27 cellular contexts compared by ENCODE assay signal in the genomic region with DNA sequence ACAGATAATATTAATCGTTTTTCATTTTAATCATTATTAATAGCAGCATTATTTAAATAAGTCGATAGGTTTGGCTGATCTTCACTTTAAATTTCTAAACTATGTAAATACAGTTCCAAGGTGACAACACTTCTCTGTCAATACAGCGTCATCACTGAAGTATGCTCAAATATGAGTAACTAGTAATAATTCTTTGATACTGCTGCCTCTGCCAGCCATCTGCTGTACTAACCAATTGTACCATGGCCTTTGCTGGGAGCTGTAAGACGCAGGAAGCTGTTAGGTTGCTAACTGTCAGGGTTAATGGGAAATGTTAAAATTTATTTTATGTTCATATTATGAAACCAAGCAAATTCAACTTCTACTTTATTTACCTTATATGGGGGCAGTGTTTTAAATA.
"Had no signal": no experiment of that assay in that cellular context is flagged by ENCODE, and none has a peak within 500 bp of the region (broad histone marks: within the 10 kb centered on the region; RNA-seq: fewer than 3 reads in every experiment).

No MANE protein-coding gene starts in this region.

- H3K36me3 ChIP-seq: ascending aorta had no signal

- ATAC-seq: activated CD8-positive, alpha-beta memory T cell treated with anti-CD3 and anti-CD28 coated beads, Interleukin-2, amount 10 ng/mL, durations not matched to agents 7 days and 5 days; activated naive CD4-positive, alpha-beta T cell treated with anti-CD3 and anti-CD28 coated beads, Interleukin-2, amount 50 U/mL, for 72 hours; activated naive CD8-positive, alpha-beta T cell treated with anti-CD3 and anti-CD28 coated beads, Interleukin-2, amount 50 U/mL, for 24 hours; body of pancreas; T-helper 17 cell had no signal

- H3K27me3 ChIP-seq: ascending aorta, body of pancreas had no signal

- DNase-seq: activated B cell treated with CpG ODN at 0.5 μM for 24 hours; activated CD4-positive, alpha-beta T cell treated with anti-CD3 and anti-CD28 coated beads for 1 hour; activated CD4-positive, alpha-beta T cell treated with anti-CD3 and anti-CD28 coated beads, Interleukin-2, amount 10 ng/mL, durations not matched to agents 24 days and 14 days; activated CD4-positive, alpha-beta T cell treated with anti-CD3 and anti-CD28 coated beads, Interleukin-2, amount 50 U/mL, for 48 hours; activated CD8-positive, alpha-beta memory T cell treated with anti-CD3 and anti-CD28 coated beads, Interleukin-2, amount 10 ng/mL, durations not matched to agents 7 days and 5 days; activated effector memory CD4-positive, alpha-beta T cell treated with anti-CD3 and anti-CD28 coated beads, Interleukin-2, amount 50 U/mL, for 16 hours; activated naive CD4-positive, alpha-beta T cell treated with Interleukin-2 at 50 U/mL for 16 hours; activated naive CD8-positive, alpha-beta T cell treated with anti-CD3 and anti-CD28 coated beads, Interleukin-2, amount 50 U/mL, for 24 hours; activated T-cell treated with anti-CD3 and anti-CD28 coated beads, Interleukin-2, amount 50 U/mL, for 24 hours; amniotic stem cell; body of pancreas; MM.1S; NCI-H1105; NCI-H1436; NCI-H187; NCI-H2081; NCI-H510A treated with DMSO at 0.1 percent for 48 hours; NCI-H69; NK-92 treated with Interleukin-12 subunit alpha and Interleukin-12 subunit beta, amount 100 ng/mL, for 24 hours; OCI-M1; SHP77 treated with DMSO at 0.1 percent for 48 hours; T-helper 17 cell; T1000 had no signal

- H3K4me3 ChIP-seq: ascending aorta, body of pancreas had no signal

- H3K4me1 ChIP-seq: ascending aorta, body of pancreas had no signal

- H3K9me3 ChIP-seq: ascending aorta had no signal

- H3K27ac ChIP-seq: ascending aorta, body of pancreas had no signal

- FAIRE-seq: RCC 7860, TTC549 had no signal
